ENCODE assay signal across 10 cellular contexts in genomic region chr11:46293616-46294015, GRCh38. TPM values are rescaled to one million over a fixed set of nuclear protein-coding genes. Genes with fewer than 3 reads are reported as not detected.
A peak's percentile ranks its signal among the peaks of the same experiment; 100 is the strongest.
DNase-seq lines count a peak whose midpoint lies in the region; ATAC-seq and TF ChIP-seq lines count a peak whose summit lies in the region.
"Had no signal": no experiment of that assay in that cellular context is flagged by ENCODE, and none has a peak within 500 bp of the region (broad histone marks: within the 10 kb centered on the region; RNA-seq: fewer than 3 reads in every experiment).

No MANE protein-coding gene starts in this region.

- no peaks in the 10 kb centered on the region for H3K36me3 Mint-ChIP-seq in H9 (ENCODE audit: insufficient read depth in 1 of 3, low read depth in 3 of 3)
- H3K36me3 Mint-ChIP-seq: activated CD8-positive, alpha-beta memory T cell treated with anti-CD3 and anti-CD28 coated beads, Interleukin-2, amount 10 ng/mL, durations not matched to agents 7 days and 5 days had no signal

- H4K20me1 ChIP-seq in H9 (ENCODE audit: control insufficient read depth, insufficient read depth, insufficient read length): no peaks in the 10 kb centered on the region

- H3K4me3 Mint-ChIP-seq in H9: peak overlapping the region in 1 of 2 experiments; percentile 88; a peak in 1 of 5 replicates
- H3K4me3 Mint-ChIP-seq: activated CD8-positive, alpha-beta memory T cell treated with anti-CD3 and anti-CD28 coated beads, Interleukin-2, amount 10 ng/mL, durations not matched to agents 7 days and 5 days had no signal

- peak overlapping the region; percentile 11 for H2AK5ac ChIP-seq in H9 (ENCODE audit: insufficient read length, low read length)

- no CpG with 5 or more reads among the region's 8 CpGs for WGBS in H9 (ENCODE audit: extremely low coverage, insufficient read length, low lambda C conversion rate)

- no peaks in the 10 kb centered on the region; the same call in 1 of the 2 replicates for H3K27me3 Mint-ChIP-seq in H9 (ENCODE audit: low read depth)

- peak overlapping the region; percentile 12; the same call in 1 of the 2 replicates for H3K4ac ChIP-seq in H9 (ENCODE audit: low read depth, low read length)

- H2BK20ac ChIP-seq in H9 (ENCODE audit: low read depth, low read length, poor library complexity, severe bottlenecking): no peak overlapping the region

- H3K56ac ChIP-seq in H9 (ENCODE audit: insufficient read length, low read depth, low read length): no peak overlapping the region

- peaks cover 39 to 61% of the 10 kb centered on the region in 2 experiments for H3K4me1 Mint-ChIP-seq in H9

- no peaks in the 10 kb centered on the region for H3K79me1 ChIP-seq in H9 (ENCODE audit: insufficient read depth, low read depth, low read length, poor library complexity, severe bottlenecking)

- peak overlapping the region; percentile 21 for H3K18ac ChIP-seq in H9 (ENCODE audit: insufficient read length, low read depth, low read length)

- no peak overlapping the region for H3K4me2 ChIP-seq in H9 (ENCODE audit: insufficient read depth, insufficient read length, low read length)

- H3K14ac ChIP-seq in H9 (ENCODE audit: insufficient read depth, low read length): no peak overlapping the region

- H3K79me2 ChIP-seq in H9 (ENCODE audit: insufficient read depth, low read length): no peaks in the 10 kb centered on the region

- H3K9me3 ChIP-seq in H9 (ENCODE audit: control insufficient read depth, low read depth, low read length): no peaks in the 10 kb centered on the region

- no peak overlapping the region for H3K27ac ChIP-seq in H9 (ENCODE audit: insufficient read length, low read depth, low read length)

- no peak overlapping the region for H4K8ac ChIP-seq in H9 (replicated peaks; ENCODE audit: insufficient read length, low read depth, low read length)

- TF ChIP-seq CTCF in H9 (conservative IDR thresholded peaks at IDR 0.05): no peak
- no peak for TF ChIP-seq CTCF in omental fat pad (IDR thresholded peaks at IDR 0.05)

- no peak overlapping the region for H3K23ac ChIP-seq in H9 (ENCODE audit: insufficient read length, low read depth, low read length)

- no peak overlapping the region for H3T11ph ChIP-seq in H9 (ENCODE audit: low read length)

- peaks cover 18% of the 10 kb centered on the region for H3K4me1 ChIP-seq in H9 (ENCODE audit: insufficient read depth, low read length)

- H3K9ac ChIP-seq in H9 (ENCODE audit: extremely low read depth, insufficient read length, low read length): no peak overlapping the region

- H3K23me2 ChIP-seq in H9 (ENCODE audit: insufficient read length, low read depth, low read length, poor library complexity, severe bottlenecking): peaks cover 15% of the 10 kb centered on the region

- ATAC-seq in GM18907 (IDR thresholded peaks at IDR 0.05; ENCODE audit: unreplicated experiment) (no peak), omental fat pad (ENCODE audit: low FRiP score) (no peak)
- ATAC-seq: activated CD8-positive, alpha-beta memory T cell treated with anti-CD3 and anti-CD28 coated beads, Interleukin-2, amount 10 ng/mL, durations not matched to agents 7 days and 5 days had no signal

- H2BK12ac ChIP-seq in H9 (ENCODE audit: insufficient read length, low read depth, low read length): no peak overlapping the region

- H3K27me3 ChIP-seq in H9 (ENCODE audit: insufficient read depth, low read length): no peaks in the 10 kb centered on the region

- no peak overlapping the region for H2AFZ ChIP-seq in H9 (ENCODE audit: low read length)

- H4K91ac ChIP-seq in H9 (ENCODE audit: insufficient read length, low read depth, low read length): peak overlapping the region; percentile 31

- H3K9me3 Mint-ChIP-seq in H9: no peaks in the 10 kb centered on the region; a peak in 1 of 5 replicates

- H2BK15ac ChIP-seq in H9 (ENCODE audit: low read depth, low read length): no peak overlapping the region

- H2BK5ac ChIP-seq in H9 (ENCODE audit: insufficient read length, low read length): no peak overlapping the region

- H4K5ac ChIP-seq in H9 (ENCODE audit: insufficient read length, low read depth, low read length): no peak overlapping the region

- DNase-seq in ACHN (peak; percentile 39), H9 (no peak), amniotic epithelial cell (ENCODE audit: low read depth) (peak; percentile 75), kidney glomerular epithelial cell (lab: John Stamatoyannopoulos, UW) (peak; percentile 26), anterior cingulate cortex (lab: John Stamatoyannopoulos, UW) (no peak), omental fat pad (ENCODE audit: low spot score) (no peak), C1 segment of cervical spinal cord (lab: John Stamatoyannopoulos, UW) (no peak)
- DNase-seq: activated CD8-positive, alpha-beta memory T cell treated with anti-CD3 and anti-CD28 coated beads, Interleukin-2, amount 10 ng/mL, durations not matched to agents 7 days and 5 days; NCI-H510A had no signal

- in situ Hi-C loops in ACHN (cut with HindIII; ENCODE audit: low pct_ligation_motif_present, low pct_unique_long_range_greater_than_20kb, low sequenced_read_pairs): no loop called here

- peak overlapping the region in 2 of 3 experiments; percentile 48 to 99; a peak in 3 of 7 replicates for H3K27ac Mint-ChIP-seq in H9
- H3K27ac Mint-ChIP-seq: activated CD8-positive, alpha-beta memory T cell treated with anti-CD3 and anti-CD28 coated beads, Interleukin-2, amount 10 ng/mL, durations not matched to agents 7 days and 5 days had no signal

- no peak overlapping the region for H2BK120ac ChIP-seq in H9 (ENCODE audit: low read depth, low read length, poor library complexity, severe bottlenecking)

RNA-seq across cellular contexts. Expression of gene CREB3L1, which starts 16.2 kb away (rescaled TPM):
- total RNA-seq in H9 (2021): 2.6 and 3.3 TPM in 2 replicates
- 1 to 10 TPM in 3 of 4 donors, under 1 TPM in 1; 0.94 to 8.7 (median 2.8) TPM for total RNA-seq in omental fat pad
- total RNA-seq: activated CD8-positive, alpha-beta memory T cell treated with anti-CD3 and anti-CD28 coated beads, Interleukin-2, amount 10 ng/mL, durations not matched to agents 7 days and 5 days had no signal

RNA-seq across cellular contexts. Expression of gene DGKZ, which starts 53.6 kb away (rescaled TPM):
- 68.8 and 68.9 TPM in 2 replicates for total RNA-seq in H9 (2021)
- 10 to 100 TPM; 29.2 to 79.4 (median 63.3) TPM for total RNA-seq in omental fat pad

Comparison
In these comparisons a context has a peak if more than half of its experiments do, and no peak if none do; other contexts are left out.
1. DNase-seq: peak in ACHN (single experiment), amniotic epithelial cell (single experiment) and kidney glomerular epithelial cell (single experiment); none in H9 (single experiment), anterior cingulate cortex (0 of 58), omental fat pad (single experiment) and C1 segment of cervical spinal cord (0 of 14).